Comparison of ENCODE assay signal across 9 cellular contexts in the genomic region with DNA sequence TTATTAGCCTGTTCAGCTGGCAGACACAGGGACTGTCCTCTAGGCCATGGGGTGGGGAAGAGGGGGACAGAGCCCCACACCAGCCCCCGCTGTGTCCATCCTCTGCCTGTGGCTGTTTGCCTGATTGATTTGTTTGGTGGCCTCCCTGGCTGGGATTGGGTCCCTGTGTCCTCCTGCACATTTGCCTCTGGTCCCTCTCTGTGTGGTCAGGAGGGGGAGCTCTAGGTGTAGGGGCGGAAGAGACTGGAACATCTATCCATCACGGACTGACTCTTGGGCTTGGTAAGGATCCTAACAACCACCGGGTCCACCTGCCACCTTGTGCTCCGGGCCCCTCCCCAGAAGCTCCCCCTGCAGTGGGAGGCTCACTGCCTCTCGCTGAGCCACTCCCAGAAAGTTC. TPM values are rescaled to one million over a fixed set of nuclear protein-coding genes. Genes with fewer than 3 reads are reported as not detected.
DNase-seq lines count a peak whose midpoint lies in the region; ATAC-seq, FAIRE-seq and TF ChIP-seq lines count a peak whose summit lies in the region.
"Had no signal": no experiment of that assay in that cellular context is flagged by ENCODE, and none has a peak within 500 bp of the region (broad histone marks: within the 10 kb centered on the region; RNA-seq: fewer than 3 reads in every experiment).

No MANE protein-coding gene starts in this region.

- no peak overlapping the region for H3K4ac ChIP-seq in H1 (replicated peaks; ENCODE audit: insufficient read length, low read depth, low read length)

- no peak overlapping the region for H2BK20ac ChIP-seq in H1 (ENCODE audit: low read length)

- peak; percentile 71 to 80 for TF ChIP-seq RAD21 in H1 (IDR thresholded peaks at IDR 0.05 in 1 of 2, conservative IDR thresholded peaks at IDR 0.05 in 1 of 2; ENCODE audit: low read depth in 2 of 2, low read length in 2 of 2)

- H3K9me3 Mint-ChIP-seq in stimulated activated naive CD8-positive, alpha-beta T cell treated with anti-CD3 and anti-CD28 coated beads, Interleukin-15, amount 100 ng/mL, for 72 hours, result no peaks in the 10 kb centered on the region

- WGBS in H1 (ENCODE audit: extremely low coverage in 1 of 2, insufficient coverage in 1 of 2, insufficient read length in 1 of 2, insufficient replicate concordance in 2 of 2, low coverage in 1 of 2, low lambda C conversion rate in 2 of 2, missing lambda C conversion rate in 1 of 2), 2 experiments, result 54% methylated on average over 5 of the region's 6 CpGs; no CpG with 5 or more reads in 1 of the 2 experiments
- WGBS in transverse colon (ENCODE audit: low coverage in 1 of 2), 2 donors, result 82% methylated on average over 6 of the region's 6 CpGs; no CpG with 5 or more reads in 1 of the 2 donors

- H3K56ac ChIP-seq in H1 (replicated peaks; ENCODE audit: insufficient read length, low read depth, low read length), result no peak overlapping the region

- H3K9me3 ChIP-seq in H1 (ENCODE audit: insufficient read depth in 2 of 2, low read depth in 1 of 2, low read length in 1 of 2) (no peaks in the 10 kb centered on the region), tibial artery (no peaks in the 10 kb centered on the region), transverse colon (no peaks in the 10 kb centered on the region)

- no peak overlapping the region for H2BK5ac ChIP-seq in H1 (ENCODE audit: low read depth, low read length)

- no peak overlapping the region for H2AK5ac ChIP-seq in H1 (ENCODE audit: low read depth, low read length)

- H2BK15ac ChIP-seq in H1 (ENCODE audit: low read length), result no peak overlapping the region

- H3K27ac Mint-ChIP-seq in stimulated activated naive CD8-positive, alpha-beta T cell treated with anti-CD3 and anti-CD28 coated beads, Interleukin-15, amount 100 ng/mL, for 72 hours, result no peak overlapping the region

- TF ChIP-seq CTCF in H1 (IDR thresholded peaks at IDR 0.05; ENCODE audit: control extremely low read depth in 1 of 3, insufficient read depth in 1 of 3, low read depth in 1 of 3, low read length in 3 of 3) (peak; percentile 72 to 85 (median 80)), tibial artery (IDR thresholded peaks at IDR 0.05) (no peak), transverse colon (IDR thresholded peaks at IDR 0.05) (no peak)

- no peak overlapping the region for H2BK120ac ChIP-seq in H1 (replicated peaks; ENCODE audit: low read depth, low read length)

- H3K4me3 ChIP-seq in H1 (ENCODE audit: extremely low read depth in 1 of 4, insufficient read depth in 2 of 4, low read depth in 3 of 4, low read length in 4 of 4) (no peak overlapping the region), tibial artery (no peak overlapping the region), transverse colon (no peak overlapping the region)

- H3K4me2 ChIP-seq in H1 (ENCODE audit: insufficient read depth in 1 of 2, low read depth in 2 of 2, low read length in 2 of 2), result no peak overlapping the region

- H3K23me2 ChIP-seq in H1 (ENCODE audit: low read depth, low read length), result peaks cover 12% of the 10 kb centered on the region; the same call in 1 of the 2 replicates

- H3K23ac ChIP-seq in H1 (ENCODE audit: insufficient read length), result no peak overlapping the region

- H4K91ac ChIP-seq in H1 (replicated peaks; ENCODE audit: insufficient read length, low read length), result no peak overlapping the region

- no peak overlapping the region for H3K4me3 Mint-ChIP-seq in stimulated activated naive CD8-positive, alpha-beta T cell treated with anti-CD3 and anti-CD28 coated beads, Interleukin-15, amount 100 ng/mL, for 72 hours

- no peak for FAIRE-seq in H1 (lab: Jason Lieb, UNC)

- no peak overlapping the region for H3K14ac ChIP-seq in H1 (ENCODE audit: insufficient read length)

- CTCF ChIA-PET in H1 (lab: Charles Lee; ENCODE audit: partially characterized antibody), result interaction anchor here (0.7 to 13.8 kb wide), 36 partner anchors 10 to 304 kb away, joined by 3 to 308 read pairs (median 5); partner anchors contain the start of gene CCDC167

- no peak for TF ChIP-seq POLR2A in H1 (IDR thresholded peaks at IDR 0.05; ENCODE audit: control extremely low read depth in 1 of 2, low read depth in 2 of 2, low read length in 2 of 2)
- TF ChIP-seq POLR2A in transverse colon (IDR thresholded peaks at IDR 0.05), result no peak

- H2BK12ac ChIP-seq in H1 (ENCODE audit: low read depth, low read length), result no peak overlapping the region

- H3K79me1 ChIP-seq in H1 (ENCODE audit: low read depth, low read length), result no peaks in the 10 kb centered on the region

- H3K4me1 ChIP-seq in H1 (replicated peaks in 1 of 4; ENCODE audit: control insufficient read depth in 3 of 4, insufficient read depth in 4 of 4, low read length in 3 of 4) (peaks cover 0 to 16% (median 7%) of the 10 kb centered on the region in 4 experiments; a peak in 5 of 7 replicates), tibial artery (peaks cover 0 to 15% (median 12%) of the 10 kb centered on the region in 4 donors), transverse colon (peaks cover 0 to 15% (median 13%) of the 10 kb centered on the region in 4 donors)

- H3K27me3 Mint-ChIP-seq in stimulated activated naive CD8-positive, alpha-beta T cell treated with anti-CD3 and anti-CD28 coated beads, Interleukin-15, amount 100 ng/mL, for 72 hours, result no peaks in the 10 kb centered on the region

- POLR2A ChIA-PET in H1 (lab: Charles Lee; ENCODE audit: partially characterized antibody), result interaction anchor here (1.0 to 2.4 kb wide), 6 partner anchors 13 to 280 kb away, joined by 3 to 7 read pairs (median 4); no protein-coding TSS in a partner anchor

- peak overlapping the region; percentile 15; the same call in 1 of the 2 replicates for H4K8ac ChIP-seq in H1 (ENCODE audit: extremely low read depth, insufficient read depth, low read length)

- H4K5ac ChIP-seq in H1 (ENCODE audit: insufficient read length, low read depth, low read length), result no peak overlapping the region

- in situ Hi-C loops in transverse colon (cut with MboI; ENCODE audit: low pct_ligation_motif_present in 1 of 4, low pct_unique_long_range_greater_than_20kb in 1 of 4, low sequenced_read_pairs in 3 of 4), result no loop called here

- intact Hi-C loops in tibial artery (cut with DNase I; ENCODE audit: low total_unique reads) (no loop called here), transverse colon (cut with DNase I; ENCODE audit: low total_unique reads) (no loop called here)

- H4K20me1 ChIP-seq in H1 (replicated peaks in 1 of 2; ENCODE audit: control insufficient read depth in 1 of 2, insufficient read depth in 2 of 2, low read length in 2 of 2), result no peaks in the 10 kb centered on the region

- H3K79me2 ChIP-seq in H1 (ENCODE audit: control insufficient read depth in 1 of 2, insufficient read depth in 2 of 2, low read length in 2 of 2), result no peaks in the 10 kb centered on the region

- peak; percentile 15 for ATAC-seq in stimulated activated naive CD8-positive, alpha-beta T cell treated with anti-CD3 and anti-CD28 coated beads, Interleukin-15, amount 100 ng/mL, for 72 hours
- ATAC-seq in stimulated activated naive CD8-positive, alpha-beta T cell treated with anti-CD3 and anti-CD28 coated beads, Interleukin-15, Interleukin-2, amounts not matched to agents 100 U/mL and 50 U/mL, for 24 hours, result no peak

- peaks cover 52% of the 10 kb centered on the region for H3K4me1 Mint-ChIP-seq in stimulated activated naive CD8-positive, alpha-beta T cell treated with anti-CD3 and anti-CD28 coated beads, Interleukin-15, amount 100 ng/mL, for 72 hours

- no peak overlapping the region for H2AFZ ChIP-seq in H1 (ENCODE audit: low read length)

- peaks cover 23 to 52% (median 42%) of the 10 kb centered on the region in 4 experiments for H3K27me3 ChIP-seq in H1 (replicated peaks in 1 of 4; ENCODE audit: control insufficient read depth in 3 of 4, extremely low read depth in 1 of 4, insufficient read depth in 3 of 4, low read length in 3 of 4)
- H3K27me3 ChIP-seq in tibial artery, result peaks cover 0 to 49% of the 10 kb centered on the region in 2 donors
- peaks cover 54% of the 10 kb centered on the region for H3K27me3 ChIP-seq in transverse colon

- H3K18ac ChIP-seq in H1 (ENCODE audit: extremely low read depth, low read length), result no peak overlapping the region

- no peak overlapping the region for H3K27ac ChIP-seq in H1 (ENCODE audit: low read depth, low read length)
- no peak overlapping the region for H3K27ac ChIP-seq in tibial artery
- no peak overlapping the region for H3K27ac ChIP-seq in transverse colon

- DNase-seq in stimulated activated naive CD8-positive, alpha-beta T cell treated with anti-CD3 and anti-CD28 coated beads, Interleukin-15, amount 100 ng/mL, for 72 hours, result no peak
- no peak for DNase-seq in stimulated activated naive CD8-positive, alpha-beta T cell treated with anti-CD3 and anti-CD28 coated beads, Interleukin-15, Interleukin-2, amounts not matched to agents 100 U/mL and 50 U/mL, for 24 hours
- DNase-seq in NCI-H1694 (lab: John Stamatoyannopoulos, UW) (peak; percentile 18), H1 (ENCODE audit: low read depth in 1 of 2, low spot score in 2 of 2) (peak in 1 of 2 experiments; percentile 71), T-helper 1 cell (no peak), NCI-H345 (lab: John Stamatoyannopoulos, UW) (no peak), tibial artery (no peak), transverse colon (no peak)
- DNase-seq: foreskin melanocyte had no signal

- H3K36me3 ChIP-seq in H1 (ENCODE audit: control insufficient read depth in 2 of 4, insufficient read depth in 4 of 4, low read length in 3 of 4) (no peaks in the 10 kb centered on the region), tibial artery (no peaks in the 10 kb centered on the region), transverse colon (no peaks in the 10 kb centered on the region)

- H3K9ac ChIP-seq in H1 (replicated peaks in 1 of 4; ENCODE audit: extremely low read depth in 1 of 4, low read depth in 3 of 4, low read length in 3 of 4), result no peak overlapping the region

- TF ChIP-seq EP300 in H1 (IDR thresholded peaks at IDR 0.05; ENCODE audit: borderline replicate concordance in 1 of 2, low read depth in 2 of 2, low read length in 2 of 2), result no peak
- no peak for TF ChIP-seq EP300 in transverse colon (IDR thresholded peaks at IDR 0.05; ENCODE audit: low read depth)

TF ChIP-seq in H1, 55 proteins besides CTCF, POLR2A, EP300 and RAD21 (continues in another document):
- TF ChIP-seq ZNF274 (IDR thresholded peaks at IDR 0.05; ENCODE audit: borderline replicate concordance, extremely low read depth, low read length), result no peak

RNA-seq across cellular contexts. Expression of gene CCDC167, which starts 38.4 kb away (rescaled TPM):
- total RNA-seq in H1 (2021; fragmentation: NEBNext Ultra II Directional; extraction: Animal tissue kit (Norgen Biotek cat#: 25700)), result 11.0 TPM in 2 replicates
- 20.6 and 26.5 TPM in 2 replicates for polyA plus RNA-seq in H1 (2011; rRNA removed)
- polyA plus RNA-seq in H1 (2011; cell fraction: cytosol; rRNA removed), result 28.8 TPM
- 13.9 TPM for polyA plus RNA-seq in H1 (2011; cell fraction: nucleus; rRNA removed)
- polyA plus RNA-seq in H1 (2012, experiment 1 of 2), result 15.0 to 25.7 TPM (median 18.5 TPM) in 4 replicates
- 41.9 TPM for polyA plus RNA-seq in H1 (2012, experiment 2 of 2)
- 30.8 TPM for polyA plus RNA-seq in H1 (2013, experiment 1 of 2)
- polyA plus RNA-seq in H1 (2013, experiment 2 of 2), result 29.4 TPM
- 4.4 and 4.8 TPM in 2 replicates for polyA minus RNA-seq in H1 (2011; rRNA and poly(A)+ RNA removed)
- polyA minus RNA-seq in H1 (2011; cell fraction: cytosol; rRNA and poly(A)+ RNA removed), result not detected
- 4.6 TPM for polyA minus RNA-seq in H1 (2011; cell fraction: nucleus; rRNA and poly(A)+ RNA removed)
- total RNA-seq in transverse colon, result 10 to 100 TPM in 2 of 4 donors, not detected in 2; 16.9 to 21.8 TPM

Comparison
In these comparisons a context has a peak if more than half of its experiments do, and no peak if none do; other contexts are left out.
1. CTCF ChIP-seq: peak in H1 (3 of 3); none in tibial artery (0 of 2) and transverse colon (0 of 5).